1 cellular context compared by ENCODE assay signal in genomic region chr10:35910234-35910633, GRCh38.
TF ChIP-seq lines count a peak whose summit lies in the region.

No MANE protein-coding gene starts in this region.

TF ChIP-seq in SK-N-SH, 30 proteins besides CTCF, POLR2A, EP300 and RAD21 (continued from another document):
- TF ChIP-seq, protein P1, sequence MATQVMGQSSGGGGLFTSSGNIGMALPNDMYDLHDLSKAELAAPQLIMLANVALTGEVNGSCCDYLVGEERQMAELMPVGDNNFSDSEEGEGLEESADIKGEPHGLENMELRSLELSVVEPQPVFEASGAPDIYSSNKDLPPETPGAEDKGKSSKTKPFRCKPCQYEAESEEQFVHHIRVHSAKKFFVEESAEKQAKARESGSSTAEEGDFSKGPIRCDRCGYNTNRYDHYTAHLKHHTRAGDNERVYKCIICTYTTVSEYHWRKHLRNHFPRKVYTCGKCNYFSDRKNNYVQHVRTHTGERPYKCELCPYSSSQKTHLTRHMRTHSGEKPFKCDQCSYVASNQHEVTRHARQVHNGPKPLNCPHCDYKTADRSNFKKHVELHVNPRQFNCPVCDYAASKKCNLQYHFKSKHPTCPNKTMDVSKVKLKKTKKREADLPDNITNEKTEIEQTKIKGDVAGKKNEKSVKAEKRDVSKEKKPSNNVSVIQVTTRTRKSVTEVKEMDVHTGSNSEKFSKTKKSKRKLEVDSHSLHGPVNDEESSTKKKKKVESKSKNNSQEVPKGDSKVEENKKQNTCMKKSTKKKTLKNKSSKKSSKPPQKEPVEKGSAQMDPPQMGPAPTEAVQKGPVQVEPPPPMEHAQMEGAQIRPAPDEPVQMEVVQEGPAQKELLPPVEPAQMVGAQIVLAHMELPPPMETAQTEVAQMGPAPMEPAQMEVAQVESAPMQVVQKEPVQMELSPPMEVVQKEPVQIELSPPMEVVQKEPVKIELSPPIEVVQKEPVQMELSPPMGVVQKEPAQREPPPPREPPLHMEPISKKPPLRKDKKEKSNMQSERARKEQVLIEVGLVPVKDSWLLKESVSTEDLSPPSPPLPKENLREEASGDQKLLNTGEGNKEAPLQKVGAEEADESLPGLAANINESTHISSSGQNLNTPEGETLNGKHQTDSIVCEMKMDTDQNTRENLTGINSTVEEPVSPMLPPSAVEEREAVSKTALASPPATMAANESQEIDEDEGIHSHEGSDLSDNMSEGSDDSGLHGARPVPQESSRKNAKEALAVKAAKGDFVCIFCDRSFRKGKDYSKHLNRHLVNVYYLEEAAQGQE (IDR thresholded peaks at IDR 0.05; ENCODE audit: low read depth, low read length): no peak
- TF ChIP-seq SIN3A (IDR thresholded peaks at IDR 0.05; ENCODE audit: borderline replicate concordance, low read depth, low read length) (no peak), RXRA (IDR thresholded peaks at IDR 0.05; ENCODE audit: borderline replicate concordance, low read depth) (no peak), FOSL2 (IDR thresholded peaks at IDR 0.05; ENCODE audit: borderline replicate concordance, low read depth) (peak; percentile 52; the same call in 1 of the 2 replicates), TEAD4 (IDR thresholded peaks at IDR 0.05; ENCODE audit: borderline replicate concordance, insufficient read depth) (no peak), TCF12 (IDR thresholded peaks at IDR 0.05) (peak; percentile 58), TAF1 (IDR thresholded peaks at IDR 0.05; ENCODE audit: borderline replicate concordance, low read depth, low read length) (no peak), MEF2A (IDR thresholded peaks at IDR 0.05; ENCODE audit: borderline replicate concordance, low read depth) (no peak; the same call in 1 of the 2 replicates), NRF1 (IDR thresholded peaks at IDR 0.05; ENCODE audit: low read depth, low read length) (no peak), CHD2 (IDR thresholded peaks at IDR 0.05; ENCODE audit: low read length, partially characterized antibody) (no peak), JUND (IDR thresholded peaks at IDR 0.05) (peak; percentile 60; the same call in 1 of the 2 replicates), NFIC (IDR thresholded peaks at IDR 0.05; ENCODE audit: borderline replicate concordance) (no peak), GABPA (IDR thresholded peaks at IDR 0.05; ENCODE audit: low read depth) (no peak), FOXJ3 (CRISPR knock-in tag; IDR thresholded peaks at IDR 0.05) (no peak), MXI1 (IDR thresholded peaks at IDR 0.05; ENCODE audit: low read depth, low read length) (no peak), EZH2phosphoT487 (IDR thresholded peaks at IDR 0.05; ENCODE audit: borderline replicate concordance, low read depth) (no peak), SMC3 (IDR thresholded peaks at IDR 0.05; ENCODE audit: low read depth, low read length) (no peak), POLR2AphosphoS5 (IDR thresholded peaks at IDR 0.05; ENCODE audit: low read depth, low read length) (no peak)
- TF ChIP-seq, protein P2, sequence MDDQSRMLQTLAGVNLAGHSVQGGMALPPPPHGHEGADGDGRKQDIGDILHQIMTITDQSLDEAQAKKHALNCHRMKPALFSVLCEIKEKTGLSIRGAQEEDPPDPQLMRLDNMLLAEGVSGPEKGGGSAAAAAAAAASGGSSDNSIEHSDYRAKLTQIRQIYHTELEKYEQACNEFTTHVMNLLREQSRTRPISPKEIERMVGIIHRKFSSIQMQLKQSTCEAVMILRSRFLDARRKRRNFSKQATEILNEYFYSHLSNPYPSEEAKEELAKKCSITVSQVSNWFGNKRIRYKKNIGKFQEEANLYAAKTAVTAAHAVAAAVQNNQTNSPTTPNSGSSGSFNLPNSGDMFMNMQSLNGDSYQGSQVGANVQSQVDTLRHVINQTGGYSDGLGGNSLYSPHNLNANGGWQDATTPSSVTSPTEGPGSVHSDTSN (IDR thresholded peaks at IDR 0.05): peak; percentile 48; the same call in 1 of the 2 replicates
- TF ChIP-seq, protein P3, sequence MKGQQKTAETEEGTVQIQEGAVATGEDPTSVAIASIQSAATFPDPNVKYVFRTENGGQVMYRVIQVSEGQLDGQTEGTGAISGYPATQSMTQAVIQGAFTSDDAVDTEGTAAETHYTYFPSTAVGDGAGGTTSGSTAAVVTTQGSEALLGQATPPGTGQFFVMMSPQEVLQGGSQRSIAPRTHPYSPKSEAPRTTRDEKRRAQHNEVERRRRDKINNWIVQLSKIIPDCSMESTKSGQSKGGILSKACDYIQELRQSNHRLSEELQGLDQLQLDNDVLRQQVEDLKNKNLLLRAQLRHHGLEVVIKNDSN (IDR thresholded peaks at IDR 0.05; ENCODE audit: borderline replicate concordance, low read depth): no peak
- TF ChIP-seq, protein P4, sequence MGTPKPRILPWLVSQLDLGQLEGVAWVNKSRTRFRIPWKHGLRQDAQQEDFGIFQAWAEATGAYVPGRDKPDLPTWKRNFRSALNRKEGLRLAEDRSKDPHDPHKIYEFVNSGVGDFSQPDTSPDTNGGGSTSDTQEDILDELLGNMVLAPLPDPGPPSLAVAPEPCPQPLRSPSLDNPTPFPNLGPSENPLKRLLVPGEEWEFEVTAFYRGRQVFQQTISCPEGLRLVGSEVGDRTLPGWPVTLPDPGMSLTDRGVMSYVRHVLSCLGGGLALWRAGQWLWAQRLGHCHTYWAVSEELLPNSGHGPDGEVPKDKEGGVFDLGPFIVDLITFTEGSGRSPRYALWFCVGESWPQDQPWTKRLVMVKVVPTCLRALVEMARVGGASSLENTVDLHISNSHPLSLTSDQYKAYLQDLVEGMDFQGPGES (IDR thresholded peaks at IDR 0.05; ENCODE audit: low read depth, low read length): no peak
- TF ChIP-seq, protein P5, sequence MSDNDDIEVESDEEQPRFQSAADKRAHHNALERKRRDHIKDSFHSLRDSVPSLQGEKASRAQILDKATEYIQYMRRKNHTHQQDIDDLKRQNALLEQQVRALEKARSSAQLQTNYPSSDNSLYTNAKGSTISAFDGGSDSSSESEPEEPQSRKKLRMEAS (IDR thresholded peaks at IDR 0.05; ENCODE audit: low read depth): no peak
